ENCODE assay signal across 8 cellular contexts in genomic region chr10:63711866-63712716, GRCh38.
DNase-seq lines count a peak whose midpoint lies in the region; ATAC-seq and TF ChIP-seq lines count a peak whose summit lies in the region.

No MANE protein-coding gene starts in this region.

- peak overlapping the region; percentile 90 for H3K27ac ChIP-seq in subcutaneous abdominal adipose tissue (ENCODE audit: low read depth, low read length)

- H3K9me3 ChIP-seq in subcutaneous abdominal adipose tissue (ENCODE audit: control insufficient read depth in 5 of 5, low read length in 5 of 5): no peaks in the 10 kb centered on the region

- H3K36me3 ChIP-seq in kidney epithelial cell (ENCODE audit: control insufficient read depth, insufficient read depth, low read length) (no peaks in the 10 kb centered on the region), subcutaneous abdominal adipose tissue (ENCODE audit: control insufficient read depth in 5 of 5, insufficient read depth in 5 of 5, low read length in 5 of 5) (no peaks in the 10 kb centered on the region)

- DNase-seq in ELR (ENCODE audit: low read depth) (peak; percentile 95), NCI-H345 treated with DMSO at 0.1 percent for 48 hours (lab: John Stamatoyannopoulos, UW; ENCODE audit: unreplicated experiment) (peak; percentile 40), cardiac fibroblast (ENCODE audit: low read depth in 2 of 2) (peak; percentile 97 to 98), kidney epithelial cell (ENCODE audit: low read depth) (peak; percentile 84), NOMO-1 treated with dmso at 0.1 percent for 144 hours (lab: John Stamatoyannopoulos, UW; ENCODE audit: unreplicated experiment) (no peak), DMS114 treated with DMSO at 0.1 percent for 48 hours (lab: John Stamatoyannopoulos, UW; ENCODE audit: unreplicated experiment) (no peak)

- H3K4me1 ChIP-seq in subcutaneous abdominal adipose tissue (ENCODE audit: control insufficient read depth in 5 of 5, insufficient read depth in 5 of 5, low read length in 5 of 5): peaks cover 18 to 50% (median 39%) of the 10 kb centered on the region in 5 donors

- TF ChIP-seq CTCF in cardiac fibroblast (IDR thresholded peaks at IDR 0.05; ENCODE audit: low read depth, low read length): no peak
- TF ChIP-seq CTCF in kidney epithelial cell (IDR thresholded peaks at IDR 0.05; ENCODE audit: insufficient read depth, low read length, poor library complexity, severe bottlenecking): no peak

- H3K27me3 ChIP-seq in kidney epithelial cell (ENCODE audit: control insufficient read depth, insufficient read depth, low read length) (no peaks in the 10 kb centered on the region), subcutaneous abdominal adipose tissue (ENCODE audit: control insufficient read depth in 5 of 5, insufficient read depth in 4 of 5, low read length in 5 of 5) (no peaks in the 10 kb centered on the region)

- no peak for ATAC-seq in GM18858 (IDR thresholded peaks at IDR 0.05; ENCODE audit: unreplicated experiment)

- H3K9ac ChIP-seq in subcutaneous abdominal adipose tissue (ENCODE audit: low read length in 5 of 5): peak overlapping the region in 4 of 5 donors; percentile 25 to 56 (median 44)

- H3K4me3 ChIP-seq in cardiac fibroblast (replicated peaks in 1 of 2; ENCODE audit: low read depth in 2 of 2, low read length in 2 of 2) (no peak overlapping the region), kidney epithelial cell (ENCODE audit: low read depth, low read length) (no peak overlapping the region), subcutaneous abdominal adipose tissue (ENCODE audit: low read depth in 1 of 5, low read length in 5 of 5) (peak overlapping the region in 3 of 5 donors; percentile 3 to 31 (median 17))

Comparison
In these comparisons a context has a peak if more than half of its experiments do, and no peak if none do; other contexts are left out.
1. DNase-seq: peak in ELR (single experiment), NCI-H345 treated with DMSO at 0.1 percent for 48 hours (single experiment), cardiac fibroblast (2 of 2) and kidney epithelial cell (single experiment); none in NOMO-1 treated with dmso at 0.1 percent for 144 hours (single experiment) and DMS114 treated with DMSO at 0.1 percent for 48 hours (single experiment).
2. H3K4me3 ChIP-seq: peak in subcutaneous abdominal adipose tissue (3 of 5); none in cardiac fibroblast (0 of 2) and kidney epithelial cell (single experiment).